ENCODE assay signal across 20 cellular contexts in genomic region chr3:80113331-80113730, GRCh38.
"Had no signal": no experiment of that assay in that cellular context is flagged by ENCODE, and none has a peak within 500 bp of the region (broad histone marks: within the 10 kb centered on the region; RNA-seq: fewer than 3 reads in every experiment).

No MANE protein-coding gene starts in this region.

- H3K4me1 Mint-ChIP-seq: memory B cell; naive thymus-derived CD4-positive, alpha-beta T cell had no signal

- H3K36me3 ChIP-seq: esophagus muscularis mucosa, gastrocnemius medialis, heart right ventricle, left lung, lower lobe of right lung had no signal

- DNase-seq: dermis blood vessel endothelial cell; dorsolateral prefrontal cortex; effector CD4-positive, alpha-beta T cell; effector memory CD4-positive, alpha-beta T cell; foreskin melanocyte; gastrocnemius medialis; glutamatergic neuron; head of caudate nucleus; heart right ventricle; hippocampal formation; left cardiac atrium; left ventricle myocardium superior; lower lobe of right lung; mesendoderm; midbrain; naive thymus-derived CD4-positive, alpha-beta T cell had no signal

- H3K4me3 Mint-ChIP-seq: memory B cell; naive thymus-derived CD4-positive, alpha-beta T cell had no signal

- H3K4me3 ChIP-seq: coronary artery, dorsolateral prefrontal cortex, esophagus muscularis mucosa, gastrocnemius medialis, heart right ventricle, left lung, lower lobe of right lung had no signal

- H3K27ac Mint-ChIP-seq: memory B cell; naive thymus-derived CD4-positive, alpha-beta T cell had no signal

- H3K27me3 ChIP-seq: dorsolateral prefrontal cortex, esophagus muscularis mucosa, gastrocnemius medialis, heart right ventricle, left lung had no signal

- ATAC-seq: gastrocnemius medialis; heart right ventricle; left cardiac atrium; left lung; left ventricle myocardium superior; lower lobe of right lung; naive thymus-derived CD4-positive, alpha-beta T cell had no signal

- H3K27ac ChIP-seq: coronary artery, dorsolateral prefrontal cortex, esophagus muscularis mucosa, gastrocnemius medialis, heart right ventricle, left lung, lower lobe of right lung had no signal

- H3K4me1 ChIP-seq: esophagus muscularis mucosa, gastrocnemius medialis, heart right ventricle, left lung, lower lobe of right lung had no signal

- H3K27me3 Mint-ChIP-seq: memory B cell; naive thymus-derived CD4-positive, alpha-beta T cell had no signal

- H3K36me3 Mint-ChIP-seq: memory B cell; naive thymus-derived CD4-positive, alpha-beta T cell had no signal

- H3K9me3 ChIP-seq: esophagus muscularis mucosa, gastrocnemius medialis, heart right ventricle, left lung, lower lobe of right lung had no signal
